ENCODE assay signal across 15 cellular contexts in genomic region chr6:169843110-169843509, GRCh38.
DNase-seq lines count a peak whose midpoint lies in the region; ATAC-seq, FAIRE-seq and TF ChIP-seq lines count a peak whose summit lies in the region.
"Had no signal": no experiment of that assay in that cellular context is flagged by ENCODE, and none has a peak within 500 bp of the region (broad histone marks: within the 10 kb centered on the region; RNA-seq: fewer than 3 reads in every experiment).

No MANE protein-coding gene starts in this region.

- no peak for TF ChIP-seq POLR2A in H1 (IDR thresholded peaks at IDR 0.05; ENCODE audit: control extremely low read depth in 1 of 2, low read depth in 2 of 2, low read length in 2 of 2)

- H3K36me3 ChIP-seq in H1 (ENCODE audit: control insufficient read depth in 2 of 4, insufficient read depth in 4 of 4, low read length in 3 of 4), result no peaks in the 10 kb centered on the region
- no peaks in the 10 kb centered on the region for H3K36me3 ChIP-seq in upper lobe of right lung
- H3K36me3 ChIP-seq: BLaER1 had no signal

- peak overlapping the region; percentile 62; the same call in 1 of the 2 replicates for H4K8ac ChIP-seq in H1 (ENCODE audit: extremely low read depth, insufficient read depth, low read length)

- no peak overlapping the region for H3K9ac ChIP-seq in H1 (replicated peaks in 1 of 4; ENCODE audit: extremely low read depth in 1 of 4, low read depth in 3 of 4, low read length in 3 of 4)
- H3K9ac ChIP-seq: BLaER1 had no signal

- no peaks in the 10 kb centered on the region for H3K79me1 ChIP-seq in H1 (ENCODE audit: low read depth, low read length)

- no peak overlapping the region for H2BK120ac ChIP-seq in H1 (replicated peaks; ENCODE audit: low read depth, low read length)

- H2BK12ac ChIP-seq in H1 (ENCODE audit: low read depth, low read length), result no peak overlapping the region

- no peak overlapping the region for H2BK15ac ChIP-seq in H1 (ENCODE audit: low read length)

- H3K4me1 ChIP-seq in H1 (replicated peaks in 1 of 4; ENCODE audit: control insufficient read depth in 3 of 4, insufficient read depth in 4 of 4, low read length in 3 of 4) (no peaks in the 10 kb centered on the region), upper lobe of right lung (no peaks in the 10 kb centered on the region)
- H3K4me1 ChIP-seq: Caco-2 had no signal

- TF ChIP-seq RAD21 in H1 (IDR thresholded peaks at IDR 0.05 in 1 of 2, conservative IDR thresholded peaks at IDR 0.05 in 1 of 2; ENCODE audit: low read depth in 2 of 2, low read length in 2 of 2), result no peak

- 89% methylated on average over 5 of the region's 5 CpGs; no CpG with 5 or more reads in 1 of the 2 experiments for WGBS in H1 (ENCODE audit: extremely low coverage in 1 of 2, insufficient coverage in 1 of 2, insufficient read length in 1 of 2, insufficient replicate concordance in 2 of 2, low coverage in 1 of 2, low lambda C conversion rate in 2 of 2, missing lambda C conversion rate in 1 of 2), 2 experiments

- no peak overlapping the region for H3K27ac Mint-ChIP-seq in osteocyte (ENCODE audit: unreplicated experiment)
- H3K27ac Mint-ChIP-seq: CD8-positive, alpha-beta memory T cell had no signal

- H3K27ac ChIP-seq in H1 (ENCODE audit: low read depth, low read length), result no peak overlapping the region
- H3K27ac ChIP-seq in upper lobe of right lung, result no peak overlapping the region
- H3K27ac ChIP-seq: BLaER1 had no signal

- H3K27me3 Mint-ChIP-seq in osteocyte (ENCODE audit: unreplicated experiment), result no peaks in the 10 kb centered on the region

- peaks cover 7% of the 10 kb centered on the region; the same call in 1 of the 2 replicates for H3K23me2 ChIP-seq in H1 (ENCODE audit: low read depth, low read length)

- H3K9me3 Mint-ChIP-seq in osteocyte (ENCODE audit: unreplicated experiment), result no peaks in the 10 kb centered on the region
- H3K9me3 Mint-ChIP-seq: CD8-positive, alpha-beta memory T cell had no signal

- H3K79me2 ChIP-seq in H1 (ENCODE audit: control insufficient read depth in 1 of 2, insufficient read depth in 2 of 2, low read length in 2 of 2), result no peaks in the 10 kb centered on the region

- no peaks in the 10 kb centered on the region for H3K27me3 ChIP-seq in H1 (replicated peaks in 1 of 4; ENCODE audit: control insufficient read depth in 3 of 4, extremely low read depth in 1 of 4, insufficient read depth in 3 of 4, low read length in 3 of 4)
- H3K27me3 ChIP-seq in upper lobe of right lung, result no peaks in the 10 kb centered on the region

- CTCF ChIA-PET in H1 (lab: Charles Lee; ENCODE audit: partially characterized antibody), result interaction anchor here (0.9 to 11.8 kb wide), 5 partner anchors 9 to 88 kb away, joined by 3 to 85 read pairs (median 3); no protein-coding TSS in a partner anchor

- intact Hi-C loops in upper lobe of right lung (cut with DNase I), result no loop called here

- H4K91ac ChIP-seq in H1 (replicated peaks; ENCODE audit: insufficient read length, low read length), result no peak overlapping the region

- no peak overlapping the region for H4K5ac ChIP-seq in H1 (ENCODE audit: insufficient read length, low read depth, low read length)

- no peak overlapping the region for H3K14ac ChIP-seq in H1 (ENCODE audit: insufficient read length)

- POLR2A ChIA-PET in H1 (lab: Charles Lee; ENCODE audit: partially characterized antibody), result no interaction called here

- H4K20me1 ChIP-seq in H1 (replicated peaks in 1 of 2; ENCODE audit: control insufficient read depth in 1 of 2, insufficient read depth in 2 of 2, low read length in 2 of 2), result peaks cover 1 to 5% of the 10 kb centered on the region in 2 experiments
- H4K20me1 ChIP-seq: BLaER1 had no signal

- no peak overlapping the region for H3K4me3 Mint-ChIP-seq in osteocyte (ENCODE audit: unreplicated experiment)
- H3K4me3 Mint-ChIP-seq: CD8-positive, alpha-beta memory T cell had no signal

- H3K18ac ChIP-seq in H1 (ENCODE audit: extremely low read depth, low read length), result no peak overlapping the region

- peak; percentile 37 for DNase-seq in activated CD8-positive, alpha-beta memory T cell treated with anti-CD3 and anti-CD28 coated beads for 24 hours
- DNase-seq in activated CD8-positive, alpha-beta memory T cell treated with anti-CD3 and anti-CD28 coated beads, Interleukin-2, amount 50 U/mL, for 48 hours, result no peak
- no peak for DNase-seq in H1 (ENCODE audit: low read depth in 1 of 2, low spot score in 2 of 2)
- DNase-seq in osteocyte (ENCODE audit: extremely low spot score, unreplicated experiment), result peak; percentile 64
- peak; percentile 26 for DNase-seq in upper lobe of right lung
- DNase-seq in effector CD8-positive, alpha-beta T cell (lab: John Stamatoyannopoulos, UW), result no peak
- DNase-seq in NCI-H510A treated with DMSO at 0.1 percent for 48 hours (lab: John Stamatoyannopoulos, UW), result no peak
- DNase-seq: AML-193; Caco-2; CD8-positive, alpha-beta memory T cell; DND-41; GDM1 had no signal

- no peak overlapping the region for H2AK5ac ChIP-seq in H1 (ENCODE audit: low read depth, low read length)

- no peak overlapping the region for H2BK20ac ChIP-seq in H1 (ENCODE audit: low read length)

- H2AFZ ChIP-seq in H1 (ENCODE audit: low read length), result no peak overlapping the region

- H3K4me3 ChIP-seq in H1 (ENCODE audit: extremely low read depth in 1 of 4, insufficient read depth in 2 of 4, low read depth in 3 of 4, low read length in 4 of 4), result no peak overlapping the region
- no peak overlapping the region for H3K4me3 ChIP-seq in upper lobe of right lung
- H3K4me3 ChIP-seq: BLaER1 had no signal

- TF ChIP-seq CTCF in H1 (IDR thresholded peaks at IDR 0.05; ENCODE audit: control extremely low read depth in 1 of 3, insufficient read depth in 1 of 3, low read depth in 1 of 3, low read length in 3 of 3) (no peak), osteocyte (IDR thresholded peaks at IDR 0.05) (no peak), upper lobe of right lung (IDR thresholded peaks at IDR 0.05) (no peak)

- no peaks in the 10 kb centered on the region for H3K36me3 Mint-ChIP-seq in osteocyte (ENCODE audit: unreplicated experiment)
- H3K36me3 Mint-ChIP-seq: CD8-positive, alpha-beta memory T cell had no signal

- no peaks in the 10 kb centered on the region for H3K4me1 Mint-ChIP-seq in osteocyte (ENCODE audit: unreplicated experiment)

- H3K23ac ChIP-seq in H1 (ENCODE audit: insufficient read length), result no peak overlapping the region

- H2BK5ac ChIP-seq in H1 (ENCODE audit: low read depth, low read length), result no peak overlapping the region

- no peak overlapping the region for H3K56ac ChIP-seq in H1 (replicated peaks; ENCODE audit: insufficient read length, low read depth, low read length)

- ATAC-seq in upper lobe of right lung (no peak), GM18909 (IDR thresholded peaks at IDR 0.05; ENCODE audit: poor library complexity, unreplicated experiment) (no peak)
- ATAC-seq: HCT116 had no signal

- FAIRE-seq in H1 (lab: Jason Lieb, UNC), result no peak

- no peak for TF ChIP-seq EP300 in H1 (IDR thresholded peaks at IDR 0.05; ENCODE audit: borderline replicate concordance in 1 of 2, low read depth in 2 of 2, low read length in 2 of 2)

- H3K9me3 ChIP-seq in H1 (ENCODE audit: insufficient read depth in 2 of 2, low read depth in 1 of 2, low read length in 1 of 2) (no peaks in the 10 kb centered on the region), upper lobe of right lung (no peaks in the 10 kb centered on the region)
- H3K9me3 ChIP-seq: BLaER1, Caco-2 had no signal

- H3K4ac ChIP-seq in H1 (replicated peaks; ENCODE audit: insufficient read length, low read depth, low read length), result no peak overlapping the region

- H3K4me2 ChIP-seq in H1 (ENCODE audit: insufficient read depth in 1 of 2, low read depth in 2 of 2, low read length in 2 of 2), result no peak overlapping the region
- H3K4me2 ChIP-seq: BLaER1 had no signal

TF ChIP-seq in H1, 55 proteins besides CTCF, POLR2A, EP300 and RAD21:
- TF ChIP-seq GABPA (IDR thresholded peaks at IDR 0.05; ENCODE audit: borderline replicate concordance, insufficient read depth, low read length) (no peak), TEAD4 (IDR thresholded peaks at IDR 0.05; ENCODE audit: low read depth, low read length) (no peak), SIN3A (conservative IDR thresholded peaks at IDR 0.05 in 1 of 2, IDR thresholded peaks at IDR 0.05 in 1 of 2; ENCODE audit: low read depth in 1 of 2, low read length in 2 of 2) (no peak)

Comparison
In these comparisons a context has a peak if more than half of its experiments do, and no peak if none do; other contexts are left out.
1. DNase-seq: peak in activated CD8-positive, alpha-beta memory T cell treated with anti-CD3 and anti-CD28 coated beads for 24 hours (single experiment), osteocyte (single experiment) and upper lobe of right lung (single experiment); none in activated CD8-positive, alpha-beta memory T cell treated with anti-CD3 and anti-CD28 coated beads, Interleukin-2, amount 50 U/mL, for 48 hours (single experiment), H1 (0 of 2), effector CD8-positive, alpha-beta T cell (single experiment) and NCI-H510A treated with DMSO at 0.1 percent for 48 hours (single experiment).